26 cellular contexts compared by ENCODE assay signal in the genomic region with DNA sequence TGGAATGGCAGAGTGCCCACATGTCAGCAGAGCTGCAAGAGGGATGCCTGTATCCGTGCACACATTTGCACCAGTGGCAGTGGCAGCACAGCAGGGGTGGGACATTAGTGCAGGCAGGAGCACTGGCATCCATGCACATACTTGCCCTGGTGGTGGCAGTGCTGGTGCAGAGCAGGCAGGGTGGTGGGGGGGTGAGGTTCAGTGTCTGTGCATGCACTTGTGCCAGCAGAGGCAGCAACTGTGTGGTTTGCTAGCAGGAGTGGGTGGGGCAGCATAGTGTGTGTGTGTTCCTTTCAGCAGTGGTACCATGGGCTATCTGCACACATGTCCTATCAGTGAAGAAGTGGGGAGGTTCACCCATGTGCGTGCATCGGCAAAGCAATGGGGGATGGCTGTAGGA.
"Had no signal": no experiment of that assay in that cellular context is flagged by ENCODE, and none has a peak within 500 bp of the region (broad histone marks: within the 10 kb centered on the region; RNA-seq: fewer than 3 reads in every experiment).

No MANE protein-coding gene starts in this region.

- H3K4me3 ChIP-seq: dorsolateral prefrontal cortex, gastrocnemius medialis, heart left ventricle, left lung, pancreas, right lobe of liver, smooth muscle cell, stomach, testis, tibial nerve had no signal

- H3K27ac Mint-ChIP-seq: naive thymus-derived CD8-positive, alpha-beta T cell; nephron progenitor cell had no signal

- H3K27me3 ChIP-seq: dorsolateral prefrontal cortex, gastrocnemius medialis, heart left ventricle, left lung, pancreas, right lobe of liver, stomach, testis, tibial nerve had no signal

- H3K4me2 ChIP-seq: smooth muscle cell had no signal

- H3K36me3 ChIP-seq: gastrocnemius medialis, heart left ventricle, left lung, pancreas, right lobe of liver, stomach, tibial nerve had no signal

- H3K4me1 Mint-ChIP-seq: naive thymus-derived CD8-positive, alpha-beta T cell; nephron progenitor cell had no signal

- H3K4me1 ChIP-seq: gastrocnemius medialis, heart left ventricle, left lung, pancreas, right lobe of liver, stomach, testis, tibial nerve had no signal

- H3K4me3 Mint-ChIP-seq: naive thymus-derived CD8-positive, alpha-beta T cell; nephron progenitor cell had no signal

- H3K9me3 ChIP-seq: gastrocnemius medialis, pancreas, right lobe of liver, testis had no signal

- FAIRE-seq: colon, islet of Langerhans, pancreas had no signal

- H3K27ac ChIP-seq: dorsolateral prefrontal cortex, gastrocnemius medialis, heart left ventricle, left lung, pancreas, right lobe of liver, stomach, testis, tibial nerve had no signal

- DNase-seq: dorsolateral prefrontal cortex; effector CD4-positive, alpha-beta T cell; foreskin fibroblast; gastrocnemius medialis; hippocampal formation; left cardiac atrium; mammary epithelial cell; mesendoderm; naive thymus-derived CD8-positive, alpha-beta T cell; nephron progenitor cell; occipital lobe; right lobe of liver; stimulated activated CD4-positive, alpha-beta T cell treated with anti-CD3 and anti-CD28 coated beads, Interleukin-12 subunit alpha, Interleukin-12 subunit beta, amount 100 ng/mL, for 4 hours; stimulated activated CD4-positive, alpha-beta T cell treated with anti-CD3 and anti-CD28 coated beads, Interleukin-1b, Interleukin-23, amount 100 ng/mL, for 48 hours; stimulated activated CD4-positive, alpha-beta T cell treated with anti-CD3 and anti-CD28 coated beads, Interleukin-4, amount 100 ng/mL, for 1 hour; stimulated activated CD8-positive, alpha-beta memory T cell treated with anti-CD3 and anti-CD28 coated beads, Interleukin-4, amount 100 ng/mL, for 48 hours; stimulated activated naive CD4-positive, alpha-beta T cell treated with Interleukin-2 at 50 U/mL for 16 hours; stomach; testis had no signal

- ATAC-seq: gastrocnemius medialis; left cardiac atrium; left lung; naive thymus-derived CD8-positive, alpha-beta T cell; pancreas had no signal
